Comparison of ENCODE assay signal across 1 cellular context in the genomic region with DNA sequence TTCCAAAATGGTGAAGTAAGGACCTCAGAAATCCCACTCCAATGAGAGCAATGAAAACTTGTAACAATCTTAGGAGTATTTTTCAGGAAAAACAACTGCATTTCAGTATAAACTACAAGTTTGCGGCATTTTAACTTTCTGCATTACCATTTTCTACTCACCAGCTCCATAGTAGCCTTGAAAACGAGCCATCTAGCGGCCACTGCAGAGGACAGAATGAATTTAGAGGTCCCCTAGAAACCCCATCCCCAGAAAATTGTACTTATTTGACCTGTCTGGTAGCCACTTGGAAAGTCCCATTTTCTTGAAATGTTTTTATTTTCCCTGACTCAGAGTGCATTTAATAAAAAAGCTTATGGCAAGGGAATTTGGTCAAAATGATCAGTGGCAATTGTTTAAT.
A peak's percentile ranks its signal among the peaks of the same experiment; 100 is the strongest.
TF ChIP-seq lines count a peak whose summit lies in the region.

No MANE protein-coding gene starts in this region.

TF ChIP-seq in HepG2, 621 proteins besides CTCF, POLR2A, EP300 and RAD21:
- TF ChIP-seq ZNF256 (CRISPR knock-in tag; conservative IDR thresholded peaks at IDR 0.05), result no peak
- TF ChIP-seq, protein P1, sequence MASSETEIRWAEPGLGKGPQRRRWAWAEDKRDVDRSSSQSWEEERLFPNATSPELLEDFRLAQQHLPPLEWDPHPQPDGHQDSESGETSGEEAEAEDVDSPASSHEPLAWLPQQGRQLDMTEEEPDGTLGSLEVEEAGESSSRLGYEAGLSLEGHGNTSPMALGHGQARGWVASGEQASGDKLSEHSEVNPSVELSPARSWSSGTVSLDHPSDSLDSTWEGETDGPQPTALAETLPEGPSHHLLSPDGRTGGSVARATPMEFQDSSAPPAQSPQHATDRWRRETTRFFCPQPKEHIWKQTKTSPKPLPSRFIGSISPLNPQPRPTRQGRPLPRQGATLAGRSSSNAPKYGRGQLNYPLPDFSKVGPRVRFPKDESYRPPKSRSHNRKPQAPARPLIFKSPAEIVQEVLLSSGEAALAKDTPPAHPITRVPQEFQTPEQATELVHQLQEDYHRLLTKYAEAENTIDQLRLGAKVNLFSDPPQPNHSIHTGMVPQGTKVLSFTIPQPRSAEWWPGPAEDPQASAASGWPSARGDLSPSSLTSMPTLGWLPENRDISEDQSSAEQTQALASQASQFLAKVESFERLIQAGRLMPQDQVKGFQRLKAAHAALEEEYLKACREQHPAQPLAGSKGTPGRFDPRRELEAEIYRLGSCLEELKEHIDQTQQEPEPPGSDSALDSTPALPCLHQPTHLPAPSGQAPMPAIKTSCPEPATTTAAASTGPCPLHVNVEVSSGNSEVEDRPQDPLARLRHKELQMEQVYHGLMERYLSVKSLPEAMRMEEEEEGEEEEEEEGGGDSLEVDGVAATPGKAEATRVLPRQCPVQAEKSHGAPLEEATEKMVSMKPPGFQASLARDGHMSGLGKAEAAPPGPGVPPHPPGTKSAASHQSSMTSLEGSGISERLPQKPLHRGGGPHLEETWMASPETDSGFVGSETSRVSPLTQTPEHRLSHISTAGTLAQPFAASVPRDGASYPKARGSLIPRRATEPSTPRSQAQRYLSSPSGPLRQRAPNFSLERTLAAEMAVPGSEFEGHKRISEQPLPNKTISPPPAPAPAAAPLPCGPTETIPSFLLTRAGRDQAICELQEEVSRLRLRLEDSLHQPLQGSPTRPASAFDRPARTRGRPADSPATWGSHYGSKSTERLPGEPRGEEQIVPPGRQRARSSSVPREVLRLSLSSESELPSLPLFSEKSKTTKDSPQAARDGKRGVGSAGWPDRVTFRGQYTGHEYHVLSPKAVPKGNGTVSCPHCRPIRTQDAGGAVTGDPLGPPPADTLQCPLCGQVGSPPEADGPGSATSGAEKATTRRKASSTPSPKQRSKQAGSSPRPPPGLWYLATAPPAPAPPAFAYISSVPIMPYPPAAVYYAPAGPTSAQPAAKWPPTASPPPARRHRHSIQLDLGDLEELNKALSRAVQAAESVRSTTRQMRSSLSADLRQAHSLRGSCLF (CRISPR knock-in tag; IDR thresholded peaks at IDR 0.05; ENCODE audit: borderline replicate concordance), result no peak
- no peak for TF ChIP-seq ELK4 (CRISPR knock-in tag; IDR thresholded peaks at IDR 0.05; ENCODE audit: borderline replicate concordance)
- TF ChIP-seq STAG1 (CRISPR knock-in tag; IDR thresholded peaks at IDR 0.05), result peak; percentile 11; the same call in 1 of the 2 replicates
